Comparison of ENCODE assay signal across 20 cellular contexts in the genomic region with DNA sequence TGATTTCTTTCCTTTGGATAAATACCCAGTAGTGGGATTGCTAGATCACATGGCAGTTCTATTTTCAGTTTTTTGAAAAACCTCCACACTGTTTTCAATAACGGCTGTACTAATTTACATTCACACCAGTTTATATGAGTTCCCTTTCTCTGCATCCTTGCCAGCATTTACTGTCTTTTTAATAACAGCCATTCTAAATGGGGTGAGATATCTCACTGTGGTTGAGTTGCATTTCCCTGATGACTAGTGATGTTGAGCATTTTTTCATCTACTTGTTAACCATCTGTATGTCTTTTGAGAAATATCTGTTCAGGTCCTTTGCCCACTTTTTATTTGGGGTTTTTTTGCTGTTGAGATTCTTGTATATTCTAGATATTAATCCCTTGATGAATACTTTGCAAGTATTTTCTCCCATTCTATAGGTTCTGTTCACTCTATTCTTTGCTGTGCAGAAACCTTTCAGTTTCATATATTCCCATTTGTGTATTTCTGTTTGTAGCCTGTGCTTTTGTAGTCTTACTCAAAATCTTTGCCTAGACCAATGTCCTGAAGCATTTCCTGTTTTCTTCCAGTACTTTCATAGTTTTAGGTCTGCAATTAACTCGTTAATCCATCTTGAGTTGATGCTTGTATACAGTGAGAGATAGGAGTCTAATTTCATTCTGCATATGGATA. TPM values are rescaled to one million over a fixed set of nuclear protein-coding genes. Genes with fewer than 3 reads are reported as not detected.
"Had no signal": no experiment of that assay in that cellular context is flagged by ENCODE, and none has a peak within 500 bp of the region (broad histone marks: within the 10 kb centered on the region; RNA-seq: fewer than 3 reads in every experiment).

No MANE protein-coding gene starts in this region.

- DNase-seq: activated CD4-positive, alpha-beta T cell treated with anti-CD3 and anti-CD28 coated beads, Interleukin-2, amount 50 U/mL, for 4 hours; activated CD4-positive, CD25-positive, alpha-beta regulatory T cell treated with anti-CD3 and anti-CD28 coated beads, Interleukin-2, amount 50 U/mL, for 72 hours; activated naive CD4-positive, alpha-beta T cell treated with anti-CD3 and anti-CD28 coated beads for 36 hours; brain microvascular endothelial cell; cerebellar nuclear complex; effector memory CD4-positive, alpha-beta T cell; foreskin keratinocyte; glutamatergic neuron; right cardiac atrium; small intestine; T-helper 9 cell had no signal

- ATAC-seq: foreskin keratinocyte, right cardiac atrium had no signal

- H3K9me3 ChIP-seq: prostate gland, SJSA1, suprapubic skin had no signal

- H3K36me3 Mint-ChIP-seq: type B pancreatic cell had no signal

- H3K4me1 Mint-ChIP-seq: neural crest cell had no signal

- H3K27ac ChIP-seq: brain microvascular endothelial cell, foreskin keratinocyte, prostate gland, SJSA1, suprapubic skin had no signal

- H3K4me3 ChIP-seq: prostate gland, SJSA1, suprapubic skin had no signal

- H3K36me3 ChIP-seq: brain microvascular endothelial cell, prostate gland, SJSA1, suprapubic skin had no signal

- H3K27ac Mint-ChIP-seq: activated naive CD4-positive, alpha-beta T cell treated with anti-CD3 and anti-CD28 coated beads for 36 hours; stimulated activated naive CD8-positive, alpha-beta T cell treated with anti-CD3 and anti-CD28 coated beads, Interleukin-15, Interleukin-2, amounts not matched to agents 100 ng/mL and 50 ng/mL, for 24 hours; type B pancreatic cell had no signal

- H3K4me1 ChIP-seq: foreskin keratinocyte, prostate gland, SJSA1, suprapubic skin had no signal

- H3K4me3 Mint-ChIP-seq: activated naive CD4-positive, alpha-beta T cell treated with anti-CD3 and anti-CD28 coated beads for 36 hours; neural crest cell; stimulated activated naive CD8-positive, alpha-beta T cell treated with anti-CD3 and anti-CD28 coated beads, Interleukin-15, Interleukin-2, amounts not matched to agents 100 ng/mL and 50 ng/mL, for 24 hours; type B pancreatic cell had no signal

- H3K27me3 ChIP-seq: brain microvascular endothelial cell, foreskin keratinocyte, suprapubic skin had no signal

- H3K27me3 Mint-ChIP-seq: stimulated activated naive CD8-positive, alpha-beta T cell treated with anti-CD3 and anti-CD28 coated beads, Interleukin-15, Interleukin-2, amounts not matched to agents 100 ng/mL and 50 ng/mL, for 24 hours; type B pancreatic cell had no signal

- H3K9me3 Mint-ChIP-seq: activated naive CD4-positive, alpha-beta T cell treated with anti-CD3 and anti-CD28 coated beads for 36 hours; neural crest cell; stimulated activated naive CD8-positive, alpha-beta T cell treated with anti-CD3 and anti-CD28 coated beads, Interleukin-15, Interleukin-2, amounts not matched to agents 100 ng/mL and 50 ng/mL, for 24 hours; type B pancreatic cell had no signal

RNA-seq across cellular contexts. Expression of a gene that starts 59.1 kb away (rescaled TPM):
- total RNA-seq: foreskin keratinocyte, liver, mesenteric fat pad, neural crest cell, osteoblast, SJSA1 had no signal
